ENCODE assay signal across 1 cellular context in genomic region chr1:179877586-179878265, GRCh38.
A peak's percentile ranks its signal among the peaks of the same experiment; 100 is the strongest.
TF ChIP-seq lines count a peak whose summit lies in the region.

Gene TOR1AIP2 (minus strand): TSS chr1:179877803. CDS start chr1:179852665, 25,138 bp downstream.

TF ChIP-seq in HepG2, 621 proteins besides CTCF, POLR2A, EP300 and RAD21 (continued from another document and continues in another):
- TF ChIP-seq HOMEZ (CRISPR knock-in tag; IDR thresholded peaks at IDR 0.05; ENCODE audit: low read depth) (no peak), RXRA (CRISPR knock-in tag; IDR thresholded peaks at IDR 0.05) (peak; percentile 51; the same call in 1 of the 2 replicates), ZNF296 (CRISPR knock-in tag; conservative IDR thresholded peaks at IDR 0.05) (no peak), SP4 (CRISPR knock-in tag; IDR thresholded peaks at IDR 0.05) (no peak), SMAD9 (CRISPR knock-in tag; IDR thresholded peaks at IDR 0.05) (no peak), ZNF350 (CRISPR knock-in tag; IDR thresholded peaks at IDR 0.05; ENCODE audit: borderline replicate concordance, low read depth) (peak; percentile 71; the same call in 1 of the 2 replicates), ZBTB25 (CRISPR knock-in tag; IDR thresholded peaks at IDR 0.05) (no peak), TSC22D2 (CRISPR knock-in tag; IDR thresholded peaks at IDR 0.05; ENCODE audit: borderline replicate concordance) (no peak), SOX6 (IDR thresholded peaks at IDR 0.05) (no peak), SOX6 (CRISPR knock-in tag; IDR thresholded peaks at IDR 0.05) (no peak; the same call in 1 of the 2 replicates), MTA1 (CRISPR knock-in tag; IDR thresholded peaks at IDR 0.05; ENCODE audit: borderline replicate concordance) (0 out of 2 replicates have a peak, but pooled peaks have one; percentile 30), ZNF709 (CRISPR knock-in tag; IDR thresholded peaks at IDR 0.05) (no peak), HOXD1 (CRISPR knock-in tag; IDR thresholded peaks at IDR 0.05) (no peak), FOXP4 (CRISPR knock-in tag; IDR thresholded peaks at IDR 0.05) (peak; percentile 28; the same call in 1 of the 2 replicates), ELF1 (CRISPR knock-in tag; IDR thresholded peaks at IDR 0.05) (peak; percentile 53), ZNF326 (CRISPR knock-in tag; IDR thresholded peaks at IDR 0.05; ENCODE audit: borderline replicate concordance) (no peak), ZNF720 (CRISPR knock-in tag; IDR thresholded peaks at IDR 0.05) (no peak), RFX5 (IDR thresholded peaks at IDR 0.05; ENCODE audit: low read depth, low read length) (no peak), POLR2G (IDR thresholded peaks at IDR 0.05; ENCODE audit: low read depth, low read length) (peak; percentile 98), EZH2 (conservative IDR thresholded peaks at IDR 0.05; ENCODE audit: low read depth, low read length) (no peak), SMARCC2 (IDR thresholded peaks at IDR 0.05) (no peak), KLF12 (CRISPR knock-in tag; IDR thresholded peaks at IDR 0.05; ENCODE audit: borderline replicate concordance) (no peak), ZBTB10 (CRISPR knock-in tag; IDR thresholded peaks at IDR 0.05; ENCODE audit: borderline replicate concordance) (no peak), CHD4 (IDR thresholded peaks at IDR 0.05; ENCODE audit: borderline replicate concordance, low read length) (no peak), NR2F6 (IDR thresholded peaks at IDR 0.05) (no peak), NR2F6 (CRISPR knock-in tag; IDR thresholded peaks at IDR 0.05) (no peak), ZMAT5 (CRISPR knock-in tag; IDR thresholded peaks at IDR 0.05; ENCODE audit: borderline replicate concordance, low read depth) (no peak), ARNT2 (CRISPR knock-in tag; IDR thresholded peaks at IDR 0.05; ENCODE audit: low read depth) (no peak), ZNF292 (CRISPR knock-in tag; IDR thresholded peaks at IDR 0.05; ENCODE audit: borderline replicate concordance, low read depth) (peak; percentile 21; the same call in 1 of the 2 replicates), ZNF691 (CRISPR knock-in tag; IDR thresholded peaks at IDR 0.05; ENCODE audit: borderline replicate concordance, low read depth) (no peak), ZNF770 (CRISPR knock-in tag; IDR thresholded peaks at IDR 0.05) (no peak), SKI (IDR thresholded peaks at IDR 0.05; ENCODE audit: partially characterized antibody) (no peak), SETDB1 (CRISPR knock-in tag; IDR thresholded peaks at IDR 0.05; ENCODE audit: borderline replicate concordance) (no peak), POGZ (CRISPR knock-in tag; IDR thresholded peaks at IDR 0.05) (peak; percentile 54), ZNF780A (CRISPR knock-in tag; IDR thresholded peaks at IDR 0.05) (no peak), ZFP91 (CRISPR knock-in tag; IDR thresholded peaks at IDR 0.05; ENCODE audit: borderline replicate concordance) (peak; percentile 35; the same call in 1 of the 2 replicates), HDAC2 (CRISPR knock-in tag; IDR thresholded peaks at IDR 0.05) (no peak), NFYC (CRISPR knock-in tag; IDR thresholded peaks at IDR 0.05) (no peak), KDM5B (CRISPR knock-in tag; IDR thresholded peaks at IDR 0.05; ENCODE audit: borderline replicate concordance) (peak; percentile 57; the same call in 1 of the 2 replicates), HOXA5 (CRISPR knock-in tag; IDR thresholded peaks at IDR 0.05) (no peak), MXI1 (IDR thresholded peaks at IDR 0.05; ENCODE audit: borderline replicate concordance, low read depth, low read length) (peak; percentile 71; the same call in 1 of the 3 replicates), AFF4 (CRISPR knock-in tag; IDR thresholded peaks at IDR 0.05) (no peak), ZNF362 (CRISPR knock-in tag; IDR thresholded peaks at IDR 0.05; ENCODE audit: borderline replicate concordance) (no peak), ZNF496 (CRISPR knock-in tag; IDR thresholded peaks at IDR 0.05; ENCODE audit: insufficient replicate concordance) (no peak), ZSCAN21 (CRISPR knock-in tag; IDR thresholded peaks at IDR 0.05; ENCODE audit: borderline replicate concordance) (peak; percentile 60; the same call in 1 of the 2 replicates), GATA4 (IDR thresholded peaks at IDR 0.05; ENCODE audit: borderline replicate concordance, low read depth) (peak; percentile 79; the same call in 1 of the 2 replicates), SNAI1 (CRISPR knock-in tag; IDR thresholded peaks at IDR 0.05; ENCODE audit: borderline replicate concordance) (0 out of 2 replicates have a peak, but pooled peaks have one; percentile 57)
